ENCODE assay signal across 9 cellular contexts in the genomic region with DNA sequence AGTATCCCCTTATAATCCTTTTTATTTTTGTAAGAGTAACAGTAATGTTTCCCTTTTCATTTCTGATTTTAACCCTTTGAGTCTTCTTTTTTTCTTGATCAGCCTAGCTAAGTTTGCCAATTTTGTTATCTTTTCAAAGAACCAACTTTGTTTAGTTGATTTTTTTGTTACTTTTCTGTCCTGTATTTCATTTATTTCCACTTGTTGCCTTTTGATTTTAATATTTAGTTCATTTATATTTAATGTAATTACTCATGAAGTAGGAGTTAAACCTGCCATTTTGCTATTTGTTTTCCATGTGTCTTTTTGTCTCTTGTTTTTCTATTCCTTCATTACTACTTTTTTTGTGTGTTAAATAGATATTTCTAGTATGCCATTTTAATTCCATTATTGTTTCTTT.
"Had no signal": no experiment of that assay in that cellular context is flagged by ENCODE, and none has a peak within 500 bp of the region (broad histone marks: within the 10 kb centered on the region; RNA-seq: fewer than 3 reads in every experiment).

No MANE protein-coding gene starts in this region.

- ATAC-seq: GM23338, HepG2 had no signal

- DNase-seq: H9, HCEC 1CT, HFFc6, KG1 had no signal

- H3K4me3 ChIP-seq: GM23338 had no signal

- FAIRE-seq: H1, H54, HepG2 had no signal

- H3K27ac ChIP-seq: HL-60 had no signal
